Comparison of ENCODE assay signal across 1 cellular context in genomic region chr10:78335371-78335690, GRCh38.
TF ChIP-seq lines count a peak whose summit lies in the region.

No MANE protein-coding gene starts in this region.

TF ChIP-seq in IMR-90, 13 proteins besides CTCF, POLR2A, EP300 and RAD21 (continued from another document):
- TF ChIP-seq NFE2L2 (IDR thresholded peaks at IDR 0.05; ENCODE audit: low read depth, low read length): no peak
- no peak for TF ChIP-seq CEBPB (IDR thresholded peaks at IDR 0.05; ENCODE audit: low read depth, low read length)
- TF ChIP-seq SMC3 (IDR thresholded peaks at IDR 0.05; ENCODE audit: low read depth, low read length): no peak
- no peak for TF ChIP-seq ELK1 (IDR thresholded peaks at IDR 0.05; ENCODE audit: borderline replicate concordance, low read depth, low read length)
- TF ChIP-seq BHLHE40 (IDR thresholded peaks at IDR 0.05; ENCODE audit: low read depth, low read length): no peak
- no peak for TF ChIP-seq USF2 (IDR thresholded peaks at IDR 0.05; ENCODE audit: low read depth, low read length)
TF ChIP-seq in IMR-90: peak in this region for 0.
